Comparison of ENCODE assay signal across 8 cellular contexts in genomic region chr16:85570213-85570734, GRCh38. TPM values are rescaled to one million over a fixed set of nuclear protein-coding genes. Genes with fewer than 3 reads are reported as not detected.
DNase-seq lines count a peak whose midpoint lies in the region; ATAC-seq and TF ChIP-seq lines count a peak whose summit lies in the region.

No MANE protein-coding gene starts in this region.

- WGBS in ovary, 3 donors, result 74 to 81% (median 77%) methylated on average over 13 of the region's 13 CpGs

- peak overlapping the region; percentile 87 for H3K4me2 ChIP-seq in KMS-11

- peak; percentile 18 for ATAC-seq in GM21381 (IDR thresholded peaks at IDR 0.05; ENCODE audit: unreplicated experiment)
- peak; percentile 28 for ATAC-seq in stimulated activated memory B cell treated with anti-CD40 and anti-IgM and Interleukin-4, amounts not matched to agents 10 μg/mL and 1 μg/mL and 100 μg/mL, for 72 hours

- H3K36me3 ChIP-seq in KMS-11 (ENCODE audit: insufficient read depth), result no peaks in the 10 kb centered on the region
- H3K36me3 ChIP-seq in ovary, result no peaks in the 10 kb centered on the region

- no peaks in the 10 kb centered on the region for H3K79me2 ChIP-seq in KMS-11 (ENCODE audit: insufficient read depth, low read depth)

- H3K9me3 Mint-ChIP-seq in dendritic cell treated with granulocyte-macrophage colony-stimulating factor and Interleukin-4, amounts not matched to agents 40 ng/mL and 50 ng/mL, for 4 days, result no peaks in the 10 kb centered on the region
- H3K9me3 Mint-ChIP-seq in stimulated activated memory B cell treated with anti-CD40 and anti-IgM and Interleukin-4, amounts not matched to agents 10 μg/mL and 1 μg/mL and 100 μg/mL, for 72 hours, result no peaks in the 10 kb centered on the region

- no peaks in the 10 kb centered on the region for H4K20me1 ChIP-seq in KMS-11 (ENCODE audit: insufficient read depth)

- intact Hi-C loops in dendritic cell treated with granulocyte-macrophage colony-stimulating factor and Interleukin-4, amounts not matched to agents 40 ng/mL and 50 ng/mL, for 4 days (cut with micrococcal nuclease), result loop anchor here (2.0 to 5.0 kb wide), 2 partner anchors 45 to 88 kb away; no protein-coding TSS in a partner anchor
- intact Hi-C loops in ovary (cut with DNase I), result no loop called here

- peaks cover 99% of the 10 kb centered on the region for H3K4me1 Mint-ChIP-seq in dendritic cell treated with granulocyte-macrophage colony-stimulating factor and Interleukin-4, amounts not matched to agents 40 ng/mL and 50 ng/mL, for 4 days (ENCODE audit: low read depth)
- peaks cover 62% of the 10 kb centered on the region for H3K4me1 Mint-ChIP-seq in stimulated activated memory B cell treated with anti-CD40 and anti-IgM and Interleukin-4, amounts not matched to agents 10 μg/mL and 1 μg/mL and 100 μg/mL, for 72 hours

- no peak for TF ChIP-seq POLR2A in ovary (IDR thresholded peaks at IDR 0.05)

- peak overlapping the region; percentile 3; the same call in 1 of the 2 replicates for H3K9ac ChIP-seq in KMS-11

- TF ChIP-seq CTCF in KMS-11 (conservative IDR thresholded peaks at IDR 0.05; ENCODE audit: low read depth, low read length) (no peak), ovary (IDR thresholded peaks at IDR 0.05) (no peak)

- H3K4me3 Mint-ChIP-seq in dendritic cell treated with granulocyte-macrophage colony-stimulating factor and Interleukin-4, amounts not matched to agents 40 ng/mL and 50 ng/mL, for 4 days, result peak overlapping the region; percentile 39
- H3K4me3 Mint-ChIP-seq in stimulated activated memory B cell treated with anti-CD40 and anti-IgM and Interleukin-4, amounts not matched to agents 10 μg/mL and 1 μg/mL and 100 μg/mL, for 72 hours, result peak overlapping the region; percentile 38

- H3K27me3 Mint-ChIP-seq in dendritic cell treated with granulocyte-macrophage colony-stimulating factor and Interleukin-4, amounts not matched to agents 40 ng/mL and 50 ng/mL, for 4 days, result peaks cover 4% of the 10 kb centered on the region
- H3K27me3 Mint-ChIP-seq in stimulated activated memory B cell treated with anti-CD40 and anti-IgM and Interleukin-4, amounts not matched to agents 10 μg/mL and 1 μg/mL and 100 μg/mL, for 72 hours, result no peaks in the 10 kb centered on the region

- H3K4me1 ChIP-seq in KMS-11 (ENCODE audit: low read depth, poor library complexity, severe bottlenecking) (peaks cover 36% of the 10 kb centered on the region), ovary (ENCODE audit: insufficient read depth) (peaks cover 13% of the 10 kb centered on the region)

- H3K27ac Mint-ChIP-seq in dendritic cell treated with granulocyte-macrophage colony-stimulating factor and Interleukin-4, amounts not matched to agents 40 ng/mL and 50 ng/mL, for 4 days, result peak overlapping the region; percentile 97
- H3K27ac Mint-ChIP-seq in stimulated activated memory B cell treated with anti-CD40 and anti-IgM and Interleukin-4, amounts not matched to agents 10 μg/mL and 1 μg/mL and 100 μg/mL, for 72 hours, result peak overlapping the region; percentile 78

- no peak overlapping the region for H2AFZ ChIP-seq in KMS-11 (ENCODE audit: low read depth)

- peak; percentile 37 for DNase-seq in ELF-1 (ENCODE audit: low read depth, low spot score)
- no peak for DNase-seq in SKM-1 treated with dmso at 0.1 percent for 144 hours (lab: John Stamatoyannopoulos, UW; ENCODE audit: unreplicated experiment)
- no peak for DNase-seq in glomerular visceral epithelial cell (ENCODE audit: extremely low spot score)
- DNase-seq in ovary, result no peak

- peak overlapping the region; percentile 57 for H3K27ac ChIP-seq in KMS-11
- H3K27ac ChIP-seq in ovary, result no peak overlapping the region

- no peak for TF ChIP-seq EP300 in ovary (IDR thresholded peaks at IDR 0.05)

- H3K36me3 Mint-ChIP-seq in dendritic cell treated with granulocyte-macrophage colony-stimulating factor and Interleukin-4, amounts not matched to agents 40 ng/mL and 50 ng/mL, for 4 days (ENCODE audit: low read depth), result peaks cover 4% of the 10 kb centered on the region
- H3K36me3 Mint-ChIP-seq in stimulated activated memory B cell treated with anti-CD40 and anti-IgM and Interleukin-4, amounts not matched to agents 10 μg/mL and 1 μg/mL and 100 μg/mL, for 72 hours, result no peaks in the 10 kb centered on the region

- H3K27me3 ChIP-seq in KMS-11 (ENCODE audit: insufficient read depth, low read depth) (peaks cover 53% of the 10 kb centered on the region), ovary (no peaks in the 10 kb centered on the region)

- H3K4me3 ChIP-seq in KMS-11 (IDR thresholded peaks at IDR 0.05; ENCODE audit: insufficient read depth, low read depth, low read length) (no peak overlapping the region), ovary (no peak overlapping the region)

- no peaks in the 10 kb centered on the region for H3K9me3 ChIP-seq in ovary

RNA-seq across cellular contexts. Expression of gene GSE1, which starts 42.8 kb away (rescaled TPM):
- total RNA-seq in ovary, result 100 to 1,000 TPM in 4 of 7 donors, 10 to 100 TPM in 3; 37.4 to 212 (median 130) TPM
- 10 to 100 TPM; 32.9 to 36.1 TPM for polyA plus RNA-seq in ovary
